In the genomic region with DNA sequence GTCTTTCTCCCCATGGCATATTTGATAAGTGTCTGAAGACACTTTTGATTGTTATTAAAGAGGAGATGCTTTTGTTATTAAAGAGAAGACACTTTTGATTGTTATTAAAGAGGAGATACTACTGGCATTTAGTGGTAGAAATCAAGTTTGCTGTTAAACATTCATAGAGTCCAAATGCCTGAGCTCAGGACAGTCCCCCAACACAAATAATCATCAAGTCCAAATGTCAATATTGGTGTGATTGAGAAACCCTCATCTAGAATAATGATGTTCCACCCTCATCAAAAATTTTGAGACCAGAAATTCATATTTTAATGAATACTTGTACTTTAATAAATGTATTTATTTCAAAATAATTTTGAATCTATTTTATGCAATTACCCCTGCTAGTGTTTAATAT, we compare ENCODE assay signal across 27 cellular contexts.
"Had no signal": no experiment of that assay in that cellular context is flagged by ENCODE, and none has a peak within 500 bp of the region (broad histone marks: within the 10 kb centered on the region; RNA-seq: fewer than 3 reads in every experiment).

No MANE protein-coding gene starts in this region.

- ATAC-seq: stimulated activated effector memory CD8-positive, alpha-beta T cell treated with anti-CD3 and anti-CD28 coated beads, Interleukin-12 subunit alpha, Interleukin-12 subunit beta, amount 100 ng/mL, for 72 hours; stimulated activated memory B cell treated with anti-CD40 and anti-IgM and Interleukin-4, amounts not matched to agents 10 μg/mL and 1 μg/mL and 100 μg/mL, for 72 hours; stimulated activated naive B cell treated with anti-CD40 and anti-IgM and Interleukin-4, amounts not matched to agents 10 μg/mL and 1 μg/mL and 100 μg/mL, for 72 hours; stimulated activated naive CD8-positive, alpha-beta T cell treated with anti-CD3 and anti-CD28 coated beads, Interleukin-15, amount 100 ng/mL, for 72 hours; stimulated activated naive CD8-positive, alpha-beta T cell treated with anti-CD3 and anti-CD28 coated beads, Interleukin-15, Interleukin-2, amounts not matched to agents 100 U/mL and 50 U/mL, for 24 hours; upper lobe of right lung had no signal

- H3K4me3 ChIP-seq: stomach, suprapubic skin, testis, thoracic aorta, thyroid gland, tibial artery, tibial nerve, transverse colon, upper lobe of left lung, upper lobe of right lung, uterus, vagina had no signal

- FAIRE-seq: urothelium cell line had no signal

- DNase-seq: stimulated activated CD4-positive, alpha-beta T cell treated with anti-CD3 and anti-CD28 coated beads, Interleukin-2, amount 100 ng/mL, for 48 hours; stimulated activated CD4-positive, alpha-beta T cell treated with anti-CD3 and anti-CD28 coated beads, Interleukin-4, amount 100 ng/mL, for 1 hour; stimulated activated CD4-positive, alpha-beta T cell treated with anti-CD3 and anti-CD28 coated beads, Interleukin-4, amount 100 ng/mL, for 24 hours; stimulated activated CD4-positive, alpha-beta T cell treated with anti-CD3 and anti-CD28 coated beads, Interleukin-4, amount 100 ng/mL, for 4 hours; stimulated activated CD8-positive, alpha-beta memory T cell treated with anti-CD3 and anti-CD28 coated beads, Interleukin-4, amount 100 ng/mL, for 48 hours; stimulated activated naive B cell treated with anti-CD40 and anti-IgM and Interleukin-4, amounts not matched to agents 10 μg/mL and 1 μg/mL and 100 μg/mL, for 72 hours; stimulated activated naive CD4-positive, alpha-beta T cell; stimulated activated naive CD4-positive, alpha-beta T cell treated with Interleukin-2 at 50 U/mL for 16 hours; stimulated activated naive CD8-positive, alpha-beta T cell treated with anti-CD3 and anti-CD28 coated beads, Interleukin-15, amount 100 ng/mL, for 72 hours; stimulated activated naive CD8-positive, alpha-beta T cell treated with anti-CD3 and anti-CD28 coated beads, Interleukin-15, Interleukin-2, amounts not matched to agents 100 U/mL and 50 U/mL, for 24 hours; stomach; substantia nigra; testis; thyroid gland; tibial artery; transverse colon; trophoblast cell; upper lobe of left lung; upper lobe of right lung; uterus had no signal

- H3K9me3 ChIP-seq: stomach, suprapubic skin, testis, thoracic aorta, thyroid gland, tibial artery, tibial nerve, transverse colon, upper lobe of left lung, upper lobe of right lung, uterus, vagina had no signal

- H3K36me3 ChIP-seq: stomach, suprapubic skin, thoracic aorta, thyroid gland, tibial artery, tibial nerve, transverse colon, upper lobe of left lung, upper lobe of right lung, uterus, vagina had no signal

- H3K4me1 ChIP-seq: stomach, suprapubic skin, testis, thyroid gland, tibial artery, tibial nerve, transverse colon, upper lobe of left lung, upper lobe of right lung, uterus, vagina had no signal

- H3K27ac ChIP-seq: stomach, suprapubic skin, testis, thoracic aorta, thyroid gland, tibial artery, tibial nerve, transverse colon, upper lobe of left lung, upper lobe of right lung, uterus, vagina had no signal

- H3K27me3 ChIP-seq: stomach, suprapubic skin, testis, thyroid gland, tibial artery, tibial nerve, transverse colon, upper lobe of left lung, upper lobe of right lung, uterus, vagina had no signal
